Comparison of ENCODE assay signal across 25 cellular contexts in genomic region chr6:166507380-166507779, GRCh38.
DNase-seq lines count a peak whose midpoint lies in the region; ATAC-seq, FAIRE-seq and TF ChIP-seq lines count a peak whose summit lies in the region.
"Had no signal": no experiment of that assay in that cellular context is flagged by ENCODE, and none has a peak within 500 bp of the region (broad histone marks: within the 10 kb centered on the region; RNA-seq: fewer than 3 reads in every experiment).

No MANE protein-coding gene starts in this region.

- no peak for DNase-seq in activated naive CD4-positive, alpha-beta T cell treated with anti-CD3 and anti-CD28 coated beads, Interleukin-2, amount 10 ng/mL, durations not matched to agents 7 days and 5 days
- DNase-seq in activated naive CD4-positive, alpha-beta T cell treated with anti-CD3 and anti-CD28 coated beads, Interleukin-2, amount 50 U/mL, for 16 hours: no peak
- DNase-seq in K562 (ENCODE audit: extremely low read depth in 1 of 4, low spot score in 3 of 4): no peak
- no peak for DNase-seq in naive thymus-derived CD4-positive, alpha-beta T cell
- DNase-seq in COLO829 (ENCODE audit: low spot score): no peak
- no peak for DNase-seq in glutamatergic neuron
- no peak for DNase-seq in NCI-H82 (lab: John Stamatoyannopoulos, UW)
- DNase-seq: Calu3; CD8-positive, alpha-beta T cell; DND-41; HCEC 1CT; Kasumi-1; NCI-H1092 treated with DMSO at 0.1 percent for 48 hours; NCI-H1436 treated with DMSO at 0.1 percent for 48 hours; NCI-H187 treated with DMSO at 0.1 percent for 48 hours; NCI-H2171 treated with DMSO at 0.1 percent for 48 hours; NCI-H524; NCI-H748 treated with DMSO at 0.1 percent for 48 hours; SK-N-SH had no signal

- no peak overlapping the region for H3K4me2 ChIP-seq in K562 (ENCODE audit: insufficient read depth, low read length)
- H3K4me2 ChIP-seq: GM23338, SK-N-SH had no signal

- in situ Hi-C loops in K562 (cut with MboI): no loop called here

- TF ChIP-seq POLR2A in K562 (conservative IDR thresholded peaks at IDR 0.05): no peak

- no peaks in the 10 kb centered on the region for H3K9me1 ChIP-seq in K562 (ENCODE audit: control insufficient read depth, insufficient read depth, low read length)

- no peak for TF ChIP-seq CTCF in K562 (IDR thresholded peaks at IDR 0.05 in 2 of 3, conservative IDR thresholded peaks at IDR 0.05 in 1 of 3; ENCODE audit: insufficient read depth in 2 of 3, low read depth in 1 of 3, low read length in 3 of 3)
- TF ChIP-seq CTCF in glutamatergic neuron (IDR thresholded peaks at IDR 0.05; ENCODE audit: partially characterized antibody, unreplicated experiment): no peak

- intact Hi-C loops in K562 (cut with micrococcal nuclease): no loop called here
- intact Hi-C loops in naive thymus-derived CD4-positive, alpha-beta T cell (cut with micrococcal nuclease): no loop called here

- no peaks in the 10 kb centered on the region; the same call in 1 of the 2 replicates for H4K20me1 ChIP-seq in K562 (replicated peaks; ENCODE audit: control insufficient read depth, insufficient read depth, low read length)

- POLR2A ChIA-PET in K562 (lab: Yijun Ruan, JAX): interaction anchor here (0.7 kb wide), 1 partner anchor 434 kb away, joined by 5 read pairs; no protein-coding TSS in a partner anchor
- POLR2A ChIA-PET in naive thymus-derived CD4-positive, alpha-beta T cell (lab: Charles Lee): no interaction called here

- CTCF ChIA-PET in activated naive CD4-positive, alpha-beta T cell treated with anti-CD3 and anti-CD28 coated beads, Interleukin-2, amount 10 ng/mL, durations not matched to agents 7 days and 5 days (lab: Charles Lee): no interaction called here
- CTCF ChIA-PET in K562 (lab: Yijun Ruan, JAX; ENCODE audit: low intra/inter-chr PET ratio): no interaction called here
- CTCF ChIA-PET in naive thymus-derived CD4-positive, alpha-beta T cell (lab: Charles Lee): no interaction called here

- H3K36me3 Mint-ChIP-seq in activated naive CD4-positive, alpha-beta T cell treated with anti-CD3 and anti-CD28 coated beads, Interleukin-2, amount 10 ng/mL, durations not matched to agents 7 days and 5 days: no peaks in the 10 kb centered on the region
- peaks cover 0 to 22% (median 4%) of the 10 kb centered on the region in 5 donors for H3K36me3 Mint-ChIP-seq in naive thymus-derived CD4-positive, alpha-beta T cell
- H3K36me3 Mint-ChIP-seq in glutamatergic neuron (ENCODE audit: unreplicated experiment): peaks cover 18% of the 10 kb centered on the region
- H3K36me3 Mint-ChIP-seq: CD8-positive, alpha-beta T cell had no signal

- no peak overlapping the region for H3K4me3 Mint-ChIP-seq in activated naive CD4-positive, alpha-beta T cell treated with anti-CD3 and anti-CD28 coated beads, Interleukin-2, amount 10 ng/mL, durations not matched to agents 7 days and 5 days
- H3K4me3 Mint-ChIP-seq in naive thymus-derived CD4-positive, alpha-beta T cell: no peak overlapping the region
- no peak overlapping the region for H3K4me3 Mint-ChIP-seq in glutamatergic neuron (ENCODE audit: unreplicated experiment)
- H3K4me3 Mint-ChIP-seq: B cell; CD8-positive, alpha-beta T cell; GM23338 had no signal

- H3K9me3 ChIP-seq in K562 (replicated peaks; ENCODE audit: control insufficient read depth, insufficient read depth, low read depth, low read length): no peaks in the 10 kb centered on the region
- H3K9me3 ChIP-seq in naive thymus-derived CD4-positive, alpha-beta T cell (ENCODE audit: control insufficient read depth in 2 of 3, low read length in 3 of 3): no peaks in the 10 kb centered on the region
- H3K9me3 ChIP-seq: SK-N-SH had no signal

- H3K27me3 Mint-ChIP-seq in activated naive CD4-positive, alpha-beta T cell treated with anti-CD3 and anti-CD28 coated beads, Interleukin-2, amount 10 ng/mL, durations not matched to agents 7 days and 5 days: no peaks in the 10 kb centered on the region
- H3K27me3 Mint-ChIP-seq in naive thymus-derived CD4-positive, alpha-beta T cell: no peaks in the 10 kb centered on the region
- peaks cover 7% of the 10 kb centered on the region for H3K27me3 Mint-ChIP-seq in glutamatergic neuron (ENCODE audit: unreplicated experiment)
- H3K27me3 Mint-ChIP-seq: B cell had no signal

- H3K9me3 Mint-ChIP-seq in activated naive CD4-positive, alpha-beta T cell treated with anti-CD3 and anti-CD28 coated beads, Interleukin-2, amount 10 ng/mL, durations not matched to agents 7 days and 5 days: no peaks in the 10 kb centered on the region
- no peaks in the 10 kb centered on the region for H3K9me3 Mint-ChIP-seq in naive thymus-derived CD4-positive, alpha-beta T cell
- peaks cover 1% of the 10 kb centered on the region for H3K9me3 Mint-ChIP-seq in glutamatergic neuron (ENCODE audit: unreplicated experiment)
- H3K9me3 Mint-ChIP-seq: CD8-positive, alpha-beta T cell; GM23338 had no signal

- TF ChIP-seq EP300 in K562 (IDR thresholded peaks at IDR 0.05; ENCODE audit: low read length): no peak

- peak overlapping the region; percentile 4 for H3K27ac Mint-ChIP-seq in activated naive CD4-positive, alpha-beta T cell treated with anti-CD3 and anti-CD28 coated beads, Interleukin-2, amount 10 ng/mL, durations not matched to agents 7 days and 5 days
- H3K27ac Mint-ChIP-seq in naive thymus-derived CD4-positive, alpha-beta T cell: peak overlapping the region in 1 of 9 donors; percentile 3
- H3K27ac Mint-ChIP-seq in glutamatergic neuron (ENCODE audit: unreplicated experiment): no peak overlapping the region
- H3K27ac Mint-ChIP-seq: B cell; CD8-positive, alpha-beta T cell; GM23338 had no signal

- no peak overlapping the region for H3K9ac ChIP-seq in K562 (ENCODE audit: insufficient read depth in 1 of 2, low read depth in 2 of 2, low read length in 2 of 2)
- H3K9ac ChIP-seq: SK-N-SH had no signal

- no peak overlapping the region for H3K27ac ChIP-seq in K562 (ENCODE audit: extremely low read depth, low read depth, low read length)
- H3K27ac ChIP-seq in naive thymus-derived CD4-positive, alpha-beta T cell (ENCODE audit: low read depth, low read length): no peak overlapping the region
- H3K27ac ChIP-seq: 22Rv1, C4-2B had no signal

- H3K36me3 ChIP-seq in K562 (ENCODE audit: control insufficient read depth, insufficient read depth, low read length): no peaks in the 10 kb centered on the region
- H3K36me3 ChIP-seq in naive thymus-derived CD4-positive, alpha-beta T cell (ENCODE audit: control insufficient read depth in 2 of 3, insufficient read depth in 3 of 3, low read length in 3 of 3): no peaks in the 10 kb centered on the region

- H3K4me1 Mint-ChIP-seq in activated naive CD4-positive, alpha-beta T cell treated with anti-CD3 and anti-CD28 coated beads, Interleukin-2, amount 10 ng/mL, durations not matched to agents 7 days and 5 days: no peaks in the 10 kb centered on the region
- peaks cover 0 to 1% (median under 1%) of the 10 kb centered on the region in 7 donors for H3K4me1 Mint-ChIP-seq in naive thymus-derived CD4-positive, alpha-beta T cell
- peaks cover 7% of the 10 kb centered on the region for H3K4me1 Mint-ChIP-seq in glutamatergic neuron (ENCODE audit: low read depth, unreplicated experiment)

- peaks cover 44 to 65% of the 10 kb centered on the region in 2 experiments; a peak in 4 of 5 replicates for H3K27me3 ChIP-seq in K562 (ENCODE audit: control insufficient read depth in 2 of 2, insufficient read depth in 2 of 2, low read length in 2 of 2)
- no peaks in the 10 kb centered on the region for H3K27me3 ChIP-seq in naive thymus-derived CD4-positive, alpha-beta T cell (ENCODE audit: control insufficient read depth in 2 of 2, insufficient read depth in 2 of 2, low read length in 2 of 2)

- peak; percentile 23 for FAIRE-seq in K562 (lab: Jason Lieb, UNC)
- FAIRE-seq: GM18507, RCC 7860 had no signal

- BruUV-seq in K562 (replicated peaks; lab: Mats Ljungman, UMichigan): no TSS peak

- H2AFZ ChIP-seq in K562 (ENCODE audit: low read depth, low read length): no peak overlapping the region
- H2AFZ ChIP-seq: GM23338 had no signal

- H3K79me2 ChIP-seq in K562 (ENCODE audit: control insufficient read depth, insufficient read depth, low read length): no peaks in the 10 kb centered on the region

- no peaks in the 10 kb centered on the region for H3K4me1 ChIP-seq in K562 (replicated peaks in 1 of 2; ENCODE audit: control insufficient read depth in 2 of 2, insufficient read depth in 2 of 2, low read length in 2 of 2)
- H3K4me1 ChIP-seq in naive thymus-derived CD4-positive, alpha-beta T cell (ENCODE audit: control insufficient read depth in 2 of 2, insufficient read depth in 2 of 2, low read length in 2 of 2): peaks cover 0 to 2% of the 10 kb centered on the region in 2 donors

- no peak overlapping the region for H3K4me3 ChIP-seq in K562
- H3K4me3 ChIP-seq in naive thymus-derived CD4-positive, alpha-beta T cell (ENCODE audit: low read length): no peak overlapping the region
- H3K4me3 ChIP-seq: GM23338 had no signal

- WGBS in K562 (ENCODE audit: insufficient coverage, low coverage, missing lambda C conversion rate): 5% methylated on average over 2 of the region's 2 CpGs

- TF ChIP-seq RAD21 in K562 (CRISPR knock-in tag; conservative IDR thresholded peaks at IDR 0.05 in 1 of 2, IDR thresholded peaks at IDR 0.05 in 1 of 2): no peak

- ATAC-seq in K562: no peak
- ATAC-seq in naive thymus-derived CD4-positive, alpha-beta T cell: peak; percentile 19
- ATAC-seq: CD8-positive, alpha-beta T cell had no signal

TF ChIP-seq in K562, 482 proteins besides CTCF, POLR2A, EP300 and RAD21:
- no peak for TF ChIP-seq FOXP1 (CRISPR knock-in tag; IDR thresholded peaks at IDR 0.05)
- TF ChIP-seq CC2D1A (IDR thresholded peaks at IDR 0.05): no peak
- no peak for TF ChIP-seq ZBTB1 (CRISPR knock-in tag; IDR thresholded peaks at IDR 0.05; ENCODE audit: borderline replicate concordance, low read depth)
- no peak for TF ChIP-seq SIN3A (IDR thresholded peaks at IDR 0.05; ENCODE audit: borderline replicate concordance in 2 of 2, control insufficient read depth in 1 of 2, low read depth in 2 of 2, low read length in 2 of 2)
- 0 out of 2 replicates have a peak, but pooled peaks have one; percentile 56 for TF ChIP-seq HBP1 (CRISPR knock-in tag; IDR thresholded peaks at IDR 0.05)
- no peak for TF ChIP-seq NR2C1 (IDR thresholded peaks at IDR 0.05)
- TF ChIP-seq NR2C1 (tag; IDR thresholded peaks at IDR 0.05): no peak
